In the genomic region with DNA sequence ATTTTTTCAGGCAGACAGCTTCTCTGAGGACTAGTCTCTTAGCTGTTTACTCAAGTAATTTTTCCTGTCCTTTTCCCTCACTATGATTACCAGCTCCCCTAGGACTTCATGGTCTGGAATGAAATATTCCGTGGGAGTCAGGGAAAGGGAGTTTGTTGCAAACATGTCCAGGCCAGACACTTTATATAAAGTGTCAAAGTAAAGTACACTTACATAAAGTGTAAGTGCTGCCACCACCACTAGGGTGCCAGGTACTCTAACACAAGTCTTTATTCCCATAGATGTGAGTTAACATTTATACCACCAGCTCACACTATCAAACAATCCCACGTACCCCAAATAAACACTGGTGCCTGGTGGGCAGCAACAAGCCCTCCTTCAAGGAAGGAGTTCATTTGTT, we compare ENCODE assay signal across 1 cellular context.
TF ChIP-seq lines count a peak whose summit lies in the region.

No MANE protein-coding gene starts in this region.

TF ChIP-seq in endothelial cell of umbilical vein, 7 proteins besides CTCF, POLR2A, EP300 and RAD21:
- TF ChIP-seq POLR2AphosphoS5 (IDR thresholded peaks at IDR 0.05; ENCODE audit: insufficient read depth, low read depth, low read length) (no peak), MYC (IDR thresholded peaks at IDR 0.05; ENCODE audit: low read depth, low read length) (no peak), JUN (IDR thresholded peaks at IDR 0.05; ENCODE audit: borderline replicate concordance, insufficient read depth, insufficient read length, low read depth) (no peak), EZH2 (IDR thresholded peaks at IDR 0.05; ENCODE audit: borderline replicate concordance, low read depth, low read length, severe bottlenecking) (no peak), GATA2 (IDR thresholded peaks at IDR 0.05; ENCODE audit: insufficient read depth, insufficient read length, low read depth, low read length) (no peak), FOS (IDR thresholded peaks at IDR 0.05; ENCODE audit: borderline replicate concordance, insufficient read depth, low read length) (no peak)
- TF ChIP-seq, protein P1, sequence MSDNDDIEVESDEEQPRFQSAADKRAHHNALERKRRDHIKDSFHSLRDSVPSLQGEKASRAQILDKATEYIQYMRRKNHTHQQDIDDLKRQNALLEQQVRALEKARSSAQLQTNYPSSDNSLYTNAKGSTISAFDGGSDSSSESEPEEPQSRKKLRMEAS (IDR thresholded peaks at IDR 0.05; ENCODE audit: insufficient read depth, insufficient read length) = no peak
